23 cellular contexts compared by ENCODE assay signal in genomic region chr6:152118224-152118623, GRCh38.
DNase-seq lines count a peak whose midpoint lies in the region; ATAC-seq and TF ChIP-seq lines count a peak whose summit lies in the region.
"Had no signal": no experiment of that assay in that cellular context is flagged by ENCODE, and none has a peak within 500 bp of the region (broad histone marks: within the 10 kb centered on the region; RNA-seq: fewer than 3 reads in every experiment).

No MANE protein-coding gene starts in this region.

- peaks cover 27% of the 10 kb centered on the region for H3K36me3 ChIP-seq in CD8-positive, alpha-beta T cell (ENCODE audit: insufficient read depth, low read length)
- no peaks in the 10 kb centered on the region for H3K36me3 ChIP-seq in MM.1S (replicated peaks; ENCODE audit: insufficient read depth, low read length)
- H3K36me3 ChIP-seq in naive thymus-derived CD4-positive, alpha-beta T cell (ENCODE audit: control insufficient read depth in 2 of 3, insufficient read depth in 3 of 3, low read length in 3 of 3) = peaks cover 10 to 35% (median 26%) of the 10 kb centered on the region in 3 experiments
- H3K36me3 ChIP-seq in upper lobe of left lung = peaks cover 15 to 39% (median 33%) of the 10 kb centered on the region in 4 donors
- H3K36me3 ChIP-seq in MG63 = no peaks in the 10 kb centered on the region
- H3K36me3 ChIP-seq: SJCRH30 had no signal

- TF ChIP-seq EP300 in upper lobe of left lung (IDR thresholded peaks at IDR 0.05) = no peak

- CTCF ChIA-PET in CD8-positive, alpha-beta T cell (lab: Charles Lee) = interaction anchor here (1.1 to 1.5 kb wide), 2 partner anchors 23 to 353 kb away, joined by 3 read pairs; no protein-coding TSS in a partner anchor
- CTCF ChIA-PET in naive thymus-derived CD4-positive, alpha-beta T cell (lab: Charles Lee) = no interaction called here

- no peak for DNase-seq in CD8-positive, alpha-beta T cell
- DNase-seq in MM.1S (no peak), endothelial cell (ENCODE audit: low spot score) (no peak), upper lobe of left lung (no peak), MG63 (no peak)
- no peak for DNase-seq in naive thymus-derived CD4-positive, alpha-beta T cell
- DNase-seq: DMS153; IMR-90; Karpas-422; MV-4-11; NCI-H1105; NCI-H1436 treated with DMSO at 0.1 percent for 48 hours; NCI-H1930; NCI-H2107; NCI-H446; NCI-H524 treated with DMSO at 0.1 percent for 48 hours; NCI-H774; NK-92 treated with Interleukin-12 subunit alpha and Interleukin-12 subunit beta, amount 100 ng/mL, for 24 hours; SJCRH30 had no signal

- no peaks in the 10 kb centered on the region for H3K27me3 Mint-ChIP-seq in CD8-positive, alpha-beta T cell (ENCODE audit: low read depth)
- no peaks in the 10 kb centered on the region for H3K27me3 Mint-ChIP-seq in naive thymus-derived CD4-positive, alpha-beta T cell
- H3K27me3 Mint-ChIP-seq in endothelial cell (ENCODE audit: unreplicated experiment) = no peaks in the 10 kb centered on the region

- TF ChIP-seq POLR2A in upper lobe of left lung (IDR thresholded peaks at IDR 0.05) = no peak

- H3K4me2 ChIP-seq in MM.1S (ENCODE audit: low read depth, low read length) = peak overlapping the region; percentile 63; the same call in 1 of the 2 replicates

- intact Hi-C loops in CD8-positive, alpha-beta T cell (cut with DNase I, micrococcal nuclease) = loop anchor here in 1 of 2 experiments (10.0 kb wide), 1 partner anchor 353 kb away; no protein-coding TSS in a partner anchor
- intact Hi-C loops in naive thymus-derived CD4-positive, alpha-beta T cell (cut with micrococcal nuclease) = no loop called here

- no peak overlapping the region for H3K27ac ChIP-seq in CD8-positive, alpha-beta T cell (ENCODE audit: low read depth, low read length)
- H3K27ac ChIP-seq in MM.1S (ENCODE audit: low read length) = peak overlapping the region; percentile 55; the same call in 1 of the 2 replicates
- no peak overlapping the region for H3K27ac ChIP-seq in naive thymus-derived CD4-positive, alpha-beta T cell (ENCODE audit: low read depth, low read length)
- no peak overlapping the region for H3K27ac ChIP-seq in upper lobe of left lung
- H3K27ac ChIP-seq: C4-2B, SJCRH30 had no signal

- no peak overlapping the region for H3K4me3 ChIP-seq in CD8-positive, alpha-beta T cell (ENCODE audit: low read depth, low read length)
- no peak overlapping the region for H3K4me3 ChIP-seq in MM.1S (ENCODE audit: low read length)
- H3K4me3 ChIP-seq in naive thymus-derived CD4-positive, alpha-beta T cell (ENCODE audit: low read length) = no peak overlapping the region
- no peak overlapping the region for H3K4me3 ChIP-seq in upper lobe of left lung
- no peak overlapping the region for H3K4me3 ChIP-seq in MG63
- H3K4me3 ChIP-seq: SJCRH30 had no signal

- no peaks in the 10 kb centered on the region for H3K9me3 ChIP-seq in CD8-positive, alpha-beta T cell (ENCODE audit: low read length)
- H3K9me3 ChIP-seq in MM.1S (replicated peaks; ENCODE audit: insufficient read depth, low read length) (no peaks in the 10 kb centered on the region), upper lobe of left lung (no peaks in the 10 kb centered on the region), MG63 (no peaks in the 10 kb centered on the region)
- H3K9me3 ChIP-seq in naive thymus-derived CD4-positive, alpha-beta T cell (ENCODE audit: control insufficient read depth in 2 of 3, low read length in 3 of 3) = no peaks in the 10 kb centered on the region
- H3K9me3 ChIP-seq: SJCRH30 had no signal

- peaks cover 5% of the 10 kb centered on the region for H3K9me3 Mint-ChIP-seq in CD8-positive, alpha-beta T cell
- H3K9me3 Mint-ChIP-seq in naive thymus-derived CD4-positive, alpha-beta T cell = peaks cover 0 to 8% (median 1%) of the 10 kb centered on the region in 11 donors
- no peaks in the 10 kb centered on the region for H3K9me3 Mint-ChIP-seq in endothelial cell (ENCODE audit: unreplicated experiment)

- no peaks in the 10 kb centered on the region for H3K27me3 ChIP-seq in CD8-positive, alpha-beta T cell (ENCODE audit: insufficient read depth, low read length)
- H3K27me3 ChIP-seq in MM.1S (replicated peaks; ENCODE audit: insufficient read depth, low read length) (no peaks in the 10 kb centered on the region), upper lobe of left lung (no peaks in the 10 kb centered on the region), MG63 (no peaks in the 10 kb centered on the region)
- H3K27me3 ChIP-seq in naive thymus-derived CD4-positive, alpha-beta T cell (ENCODE audit: control insufficient read depth in 2 of 2, insufficient read depth in 2 of 2, low read length in 2 of 2) = no peaks in the 10 kb centered on the region
- H3K27me3 ChIP-seq: SJCRH30 had no signal

- no peaks in the 10 kb centered on the region for H3K79me2 ChIP-seq in MM.1S (ENCODE audit: low read length)

- H3K4me3 Mint-ChIP-seq in CD8-positive, alpha-beta T cell = no peak overlapping the region
- no peak overlapping the region for H3K4me3 Mint-ChIP-seq in naive thymus-derived CD4-positive, alpha-beta T cell
- H3K4me3 Mint-ChIP-seq in endothelial cell (ENCODE audit: unreplicated experiment) = no peak overlapping the region

- peak overlapping the region; percentile 9; the same call in 1 of the 2 replicates for H3K9ac ChIP-seq in MM.1S (ENCODE audit: low read length)

- H3K27ac Mint-ChIP-seq in CD8-positive, alpha-beta T cell = peak overlapping the region; percentile 66
- H3K27ac Mint-ChIP-seq in naive thymus-derived CD4-positive, alpha-beta T cell = peak overlapping the region in 6 of 9 donors; percentile 18 to 53 (median 44)
- H3K27ac Mint-ChIP-seq in endothelial cell (ENCODE audit: unreplicated experiment) = no peak overlapping the region

- H3K9me2 ChIP-seq in MM.1S (replicated peaks; ENCODE audit: insufficient read depth, low read length) = no peaks in the 10 kb centered on the region

- POLR2A ChIA-PET in CD8-positive, alpha-beta T cell (lab: Charles Lee) = no interaction called here
- POLR2A ChIA-PET in naive thymus-derived CD4-positive, alpha-beta T cell (lab: Charles Lee) = no interaction called here

- peaks cover 48% of the 10 kb centered on the region for H3K36me3 Mint-ChIP-seq in CD8-positive, alpha-beta T cell
- peaks cover 27 to 42% (median 39%) of the 10 kb centered on the region in 5 donors for H3K36me3 Mint-ChIP-seq in naive thymus-derived CD4-positive, alpha-beta T cell
- H3K36me3 Mint-ChIP-seq in endothelial cell (ENCODE audit: low read depth, unreplicated experiment) = peaks cover 5% of the 10 kb centered on the region

- no peak for ATAC-seq in CD8-positive, alpha-beta T cell
- ATAC-seq in naive thymus-derived CD4-positive, alpha-beta T cell = no peak
- no peak for ATAC-seq in upper lobe of left lung (ENCODE audit: low FRiP score in 2 of 2)
- ATAC-seq in HG03354 (IDR thresholded peaks at IDR 0.05; ENCODE audit: poor library complexity, severe bottlenecking, unreplicated experiment) = no peak
- ATAC-seq: PC-3, SK-N-SH treated with all-trans-retinoic acid at 6 μM for 48 hours had no signal

- no peaks in the 10 kb centered on the region for H3K4me1 ChIP-seq in CD8-positive, alpha-beta T cell (ENCODE audit: insufficient read depth, low read length)
- H3K4me1 ChIP-seq in MM.1S (ENCODE audit: low read length) = peaks cover 12% of the 10 kb centered on the region; the same call in 1 of the 2 replicates
- no peaks in the 10 kb centered on the region for H3K4me1 ChIP-seq in naive thymus-derived CD4-positive, alpha-beta T cell (ENCODE audit: control insufficient read depth in 2 of 2, insufficient read depth in 2 of 2, low read length in 2 of 2)
- peaks cover 0 to 5% (median 0%) of the 10 kb centered on the region in 4 donors for H3K4me1 ChIP-seq in upper lobe of left lung
- H3K4me1 ChIP-seq: SJCRH30 had no signal

- peaks cover 7% of the 10 kb centered on the region for H3F3A ChIP-seq in MM.1S (ENCODE audit: insufficient read depth, low read length)

- H4K20me1 ChIP-seq in MM.1S (ENCODE audit: insufficient read depth, low read length) = no peaks in the 10 kb centered on the region

- H3K4me1 Mint-ChIP-seq in CD8-positive, alpha-beta T cell (ENCODE audit: low read depth) = peaks cover 6% of the 10 kb centered on the region
- H3K4me1 Mint-ChIP-seq in naive thymus-derived CD4-positive, alpha-beta T cell = peaks cover 0 to 10% (median 0%) of the 10 kb centered on the region in 7 donors
- no peaks in the 10 kb centered on the region for H3K4me1 Mint-ChIP-seq in endothelial cell (ENCODE audit: unreplicated experiment)

- H2AFZ ChIP-seq in MM.1S (ENCODE audit: low read length) = no peak overlapping the region

- WGBS in upper lobe of left lung, 2 donors = 90 to 98% methylated on average over 3 of the region's 3 CpGs

- no peak for TF ChIP-seq CTCF in CD8-positive, alpha-beta T cell (IDR thresholded peaks at IDR 0.05)
- TF ChIP-seq CTCF in MM.1S (IDR thresholded peaks at IDR 0.05; ENCODE audit: low read length) (no peak), endothelial cell (IDR thresholded peaks at IDR 0.05; ENCODE audit: unreplicated experiment) (no peak), upper lobe of left lung (IDR thresholded peaks at IDR 0.05) (no peak)
